Comparison of ENCODE assay signal across 8 cellular contexts in the genomic region with DNA sequence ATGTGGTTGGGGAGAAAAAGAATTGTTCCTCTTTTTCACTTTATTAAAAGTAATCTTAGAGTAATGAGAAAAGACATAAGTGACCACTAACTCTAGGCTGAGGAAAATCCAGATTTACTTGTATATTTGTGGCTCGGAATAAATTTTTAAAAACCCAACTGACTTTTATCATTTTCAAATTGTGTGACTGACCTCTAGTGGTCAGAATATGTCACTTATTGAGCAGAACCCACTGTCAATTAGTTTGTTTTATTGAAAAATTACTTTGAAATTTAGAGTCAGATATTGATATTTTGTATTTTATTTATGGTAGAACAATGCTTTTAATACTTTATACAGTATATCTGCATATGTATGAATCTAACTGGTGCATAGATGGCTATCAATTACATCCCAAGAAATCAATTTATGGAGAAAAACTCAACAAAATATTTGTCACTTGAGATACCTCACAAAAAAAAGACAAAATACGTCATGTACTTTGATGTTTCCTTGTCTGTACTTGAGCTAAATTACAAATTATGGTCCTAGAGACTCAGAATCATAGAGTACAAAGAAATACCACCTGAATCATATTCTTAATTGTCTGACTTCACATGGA.
DNase-seq lines count a peak whose midpoint lies in the region; ATAC-seq, FAIRE-seq and TF ChIP-seq lines count a peak whose summit lies in the region.

No MANE protein-coding gene starts in this region.

- no peak overlapping the region for H3K4me3 Mint-ChIP-seq in MCF 10A (ENCODE audit: unreplicated experiment)
- H3K4me3 Mint-ChIP-seq in mesothelial cell of epicardium: no peak overlapping the region

- H3K9me3 Mint-ChIP-seq in MCF 10A (ENCODE audit: unreplicated experiment) (no peaks in the 10 kb centered on the region), mesothelial cell of epicardium (no peaks in the 10 kb centered on the region)

- no TSS peak for BruUV-seq in MCF 10A (replicated peaks; lab: Mats Ljungman, UMichigan)

- TF ChIP-seq CTCF in MCF 10A (IDR thresholded peaks at IDR 0.05; ENCODE audit: unreplicated experiment) (peak; percentile 62), mesothelial cell of epicardium (IDR thresholded peaks at IDR 0.05; ENCODE audit: unreplicated experiment) (peak; percentile 88)

- DNase-seq in Kasumi-1 (lab: John Stamatoyannopoulos, UW) (peak; percentile 27 to 44), MCF 10A (ENCODE audit: unreplicated experiment) (peak; percentile 26), mesothelial cell of epicardium (ENCODE audit: low spot score in 2 of 2, unreplicated experiment in 2 of 2) (no peak), T1000 (lab: John Stamatoyannopoulos, UW) (no peak), OCI-M2 (lab: John Stamatoyannopoulos, UW; ENCODE audit: unreplicated experiment) (no peak)
- no peak for DNase-seq in effector CD4-positive, alpha-beta T cell

- CTCF ChIA-PET in MCF 10A (lab: Yijun Ruan, JAX): interaction anchor here (0.8 to 1.9 kb wide), 12 partner anchors 12 to 583 kb away, joined by 3 to 25 read pairs (median 4); no protein-coding TSS in a partner anchor

- H3K27ac Mint-ChIP-seq in MCF 10A (ENCODE audit: low read depth, unreplicated experiment) (no peak overlapping the region), mesothelial cell of epicardium (no peak overlapping the region)

- H3K27me3 Mint-ChIP-seq in MCF 10A (ENCODE audit: insufficient read depth, unreplicated experiment) (peaks cover 63% of the 10 kb centered on the region), mesothelial cell of epicardium (ENCODE audit: low read depth) (no peaks in the 10 kb centered on the region)

- H3K36me3 Mint-ChIP-seq in MCF 10A (ENCODE audit: insufficient read depth, unreplicated experiment) (no peaks in the 10 kb centered on the region), mesothelial cell of epicardium (no peaks in the 10 kb centered on the region)

- intact Hi-C loops in MCF 10A (cut with micrococcal nuclease): loop anchor here (1.0 to 5.0 kb wide), 5 partner anchors 177 to 769 kb away; no protein-coding TSS in a partner anchor

- ATAC-seq in GM21528 (IDR thresholded peaks at IDR 0.05; ENCODE audit: low FRiP score, unreplicated experiment): no peak

- H3K4me1 Mint-ChIP-seq in MCF 10A (ENCODE audit: insufficient read depth, unreplicated experiment): no peaks in the 10 kb centered on the region
- H3K4me1 Mint-ChIP-seq in mesothelial cell of epicardium: no peaks in the 10 kb centered on the region

- POLR2A ChIA-PET in MCF 10A (lab: Yijun Ruan, JAX): no interaction called here

- FAIRE-seq in G401.6 (lab: Jason Lieb, UNC): peak; percentile 90

Comparison
In these comparisons a context has a peak if more than half of its experiments do, and no peak if none do; other contexts are left out.
1. DNase-seq: peak in Kasumi-1 (2 of 2) and MCF 10A (single experiment); none in mesothelial cell of epicardium (0 of 2), T1000 (single experiment), effector CD4-positive, alpha-beta T cell (single experiment) and OCI-M2 (single experiment).